Comparison of ENCODE assay signal across 1 cellular context in the genomic region with DNA sequence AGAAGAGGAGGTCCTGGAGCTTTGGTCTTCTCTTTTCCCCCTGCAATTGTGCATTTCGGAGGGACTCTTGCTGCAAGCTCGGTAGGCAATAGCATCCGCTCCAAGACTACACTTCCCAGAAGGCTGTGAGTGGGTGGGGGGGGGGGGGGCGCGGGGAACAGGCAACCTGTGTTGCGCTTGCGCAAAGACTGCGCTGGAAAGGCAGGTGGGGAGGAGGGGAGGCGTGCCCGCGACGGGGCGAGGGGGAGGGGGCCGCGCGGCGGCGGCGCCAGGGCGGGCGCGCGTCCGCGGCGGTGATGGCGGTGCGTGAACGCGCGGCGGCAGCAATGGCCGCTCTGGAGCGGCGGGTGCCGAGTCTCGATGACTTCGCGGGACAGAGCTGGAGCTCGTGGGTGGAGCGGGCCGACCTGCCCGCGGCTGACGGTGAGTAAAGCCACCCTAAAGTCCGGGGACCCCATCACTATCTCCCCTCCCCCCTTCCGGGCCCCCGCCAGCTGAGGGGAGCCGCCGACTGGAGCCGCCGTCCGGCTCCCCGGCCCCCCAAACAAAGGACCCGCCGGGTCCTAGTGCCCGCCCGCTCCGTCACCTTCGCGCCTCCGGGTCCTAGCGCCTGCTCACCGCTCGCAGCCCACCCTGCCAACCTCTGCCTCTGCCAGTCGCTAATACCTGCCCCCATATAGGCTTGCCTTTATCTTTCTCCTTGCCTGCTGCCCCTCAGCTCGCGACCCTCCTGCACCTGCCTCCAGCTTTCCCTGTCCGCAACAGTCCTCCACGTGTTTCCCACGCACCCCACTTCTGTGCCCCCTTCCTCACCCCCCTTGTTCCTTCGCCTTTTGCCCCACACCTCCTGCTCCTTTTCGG.
TF ChIP-seq lines count a peak whose summit lies in the region.

A gene with protein sequence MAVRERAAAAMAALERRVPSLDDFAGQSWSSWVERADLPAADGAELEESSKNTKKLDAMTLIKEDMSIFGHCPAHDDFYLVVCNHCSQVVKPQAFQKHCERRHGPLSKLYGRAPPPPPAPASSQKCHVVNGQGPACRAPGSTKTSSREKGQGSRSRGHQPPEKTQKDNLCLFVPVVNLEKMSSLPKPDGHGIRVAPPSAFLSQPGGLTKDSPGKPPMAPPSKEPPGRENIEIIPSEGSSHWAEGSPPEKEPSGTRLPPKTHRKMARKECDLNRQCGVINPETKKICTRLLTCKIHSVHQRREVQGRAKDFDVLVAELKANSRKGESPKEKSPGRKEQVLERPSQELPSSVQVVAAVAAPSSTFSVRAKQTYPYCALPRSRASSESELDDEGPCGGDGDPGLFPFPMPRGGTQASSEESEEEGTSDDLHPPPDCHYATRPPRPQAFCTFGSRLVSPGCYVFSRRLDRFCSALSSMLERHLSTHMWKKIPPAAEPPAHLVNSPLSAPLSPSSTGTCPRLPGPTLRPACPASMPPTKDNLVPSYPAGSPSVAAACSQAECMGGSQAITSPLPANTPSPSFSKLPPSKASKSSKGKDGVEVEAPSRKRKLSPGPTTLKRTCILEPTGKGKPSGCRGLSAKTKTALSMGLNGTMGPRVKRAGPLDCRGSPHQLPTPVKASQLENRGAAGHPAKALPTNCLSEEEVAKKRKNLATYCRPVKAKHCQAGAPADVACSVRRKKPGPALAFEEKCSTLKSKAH (plus strand): TSS at position 248 of the 861 bp plus-strand sequence. CDS start 49 bp downstream, at position 297.

TF ChIP-seq in HepG2, 621 proteins besides CTCF, POLR2A, EP300 and RAD21 (continued from another document and continues in another):
- TF ChIP-seq AKNA (CRISPR knock-in tag; IDR thresholded peaks at IDR 0.05; ENCODE audit: borderline replicate concordance): no peak
- TF ChIP-seq ZNF687 (CRISPR knock-in tag; IDR thresholded peaks at IDR 0.05): peak; percentile 71
- TF ChIP-seq KDM4B (CRISPR knock-in tag; IDR thresholded peaks at IDR 0.05): peak; percentile 45; the same call in 1 of the 2 replicates
- TF ChIP-seq ESRRA (CRISPR knock-in tag; IDR thresholded peaks at IDR 0.05; ENCODE audit: low read depth): no peak
- TF ChIP-seq CENPX (CRISPR knock-in tag; IDR thresholded peaks at IDR 0.05): no peak
- TF ChIP-seq, protein P1, sequence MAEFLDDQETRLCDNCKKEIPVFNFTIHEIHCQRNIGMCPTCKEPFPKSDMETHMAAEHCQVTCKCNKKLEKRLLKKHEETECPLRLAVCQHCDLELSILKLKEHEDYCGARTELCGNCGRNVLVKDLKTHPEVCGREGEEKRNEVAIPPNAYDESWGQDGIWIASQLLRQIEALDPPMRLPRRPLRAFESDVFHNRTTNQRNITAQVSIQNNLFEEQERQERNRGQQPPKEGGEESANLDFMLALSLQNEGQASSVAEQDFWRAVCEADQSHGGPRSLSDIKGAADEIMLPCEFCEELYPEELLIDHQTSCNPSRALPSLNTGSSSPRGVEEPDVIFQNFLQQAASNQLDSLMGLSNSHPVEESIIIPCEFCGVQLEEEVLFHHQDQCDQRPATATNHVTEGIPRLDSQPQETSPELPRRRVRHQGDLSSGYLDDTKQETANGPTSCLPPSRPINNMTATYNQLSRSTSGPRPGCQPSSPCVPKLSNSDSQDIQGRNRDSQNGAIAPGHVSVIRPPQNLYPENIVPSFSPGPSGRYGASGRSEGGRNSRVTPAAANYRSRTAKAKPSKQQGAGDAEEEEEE (CRISPR knock-in tag; IDR thresholded peaks at IDR 0.05; ENCODE audit: borderline replicate concordance): no peak
- TF ChIP-seq SIX4 (CRISPR knock-in tag; IDR thresholded peaks at IDR 0.05): no peak
- no peak for TF ChIP-seq SETDB1 (CRISPR knock-in tag; IDR thresholded peaks at IDR 0.05; ENCODE audit: borderline replicate concordance)
- TF ChIP-seq ZNF780A (CRISPR knock-in tag; IDR thresholded peaks at IDR 0.05): 0 out of 2 replicates have a peak, but pooled peaks have one; percentile 35
- no peak for TF ChIP-seq RFXANK (CRISPR knock-in tag; IDR thresholded peaks at IDR 0.05)
- TF ChIP-seq KDM2A (CRISPR knock-in tag; IDR thresholded peaks at IDR 0.05; ENCODE audit: borderline replicate concordance, low read depth): peak; percentile 77
- peak; percentile 77 for TF ChIP-seq CBFB (CRISPR knock-in tag; IDR thresholded peaks at IDR 0.05)
- TF ChIP-seq HOXA5 (CRISPR knock-in tag; IDR thresholded peaks at IDR 0.05): peak; percentile 72
- TF ChIP-seq ZNF10 (CRISPR knock-in tag; IDR thresholded peaks at IDR 0.05; ENCODE audit: borderline replicate concordance, low read depth): no peak
- peak; percentile 50; the same call in 1 of the 2 replicates for TF ChIP-seq SP2 (CRISPR knock-in tag; IDR thresholded peaks at IDR 0.05)
- no peak; the same call in 1 of the 2 replicates for TF ChIP-seq KLF15 (CRISPR knock-in tag; IDR thresholded peaks at IDR 0.05; ENCODE audit: borderline replicate concordance)
- no peak for TF ChIP-seq FOXK2 (IDR thresholded peaks at IDR 0.05)
- TF ChIP-seq HCFC1 (IDR thresholded peaks at IDR 0.05; ENCODE audit: low read depth, low read length): peak; percentile 70
- no peak for TF ChIP-seq CHCHD3 (CRISPR knock-in tag; IDR thresholded peaks at IDR 0.05)
- no peak for TF ChIP-seq ZNF12 (CRISPR knock-in tag; IDR thresholded peaks at IDR 0.05)
- peak; percentile 72; the same call in 1 of the 2 replicates for TF ChIP-seq SALL1 (CRISPR knock-in tag; IDR thresholded peaks at IDR 0.05)
- no peak for TF ChIP-seq SOX6 (IDR thresholded peaks at IDR 0.05)
- peak; percentile 5; the same call in 1 of the 2 replicates for TF ChIP-seq SOX6 (CRISPR knock-in tag; IDR thresholded peaks at IDR 0.05)
- TF ChIP-seq GFI1 (CRISPR knock-in tag; IDR thresholded peaks at IDR 0.05; ENCODE audit: borderline replicate concordance): peak; percentile 17; the same call in 1 of the 2 replicates
- TF ChIP-seq PBX2 (CRISPR knock-in tag; IDR thresholded peaks at IDR 0.05): no peak
- TF ChIP-seq, protein P2, sequence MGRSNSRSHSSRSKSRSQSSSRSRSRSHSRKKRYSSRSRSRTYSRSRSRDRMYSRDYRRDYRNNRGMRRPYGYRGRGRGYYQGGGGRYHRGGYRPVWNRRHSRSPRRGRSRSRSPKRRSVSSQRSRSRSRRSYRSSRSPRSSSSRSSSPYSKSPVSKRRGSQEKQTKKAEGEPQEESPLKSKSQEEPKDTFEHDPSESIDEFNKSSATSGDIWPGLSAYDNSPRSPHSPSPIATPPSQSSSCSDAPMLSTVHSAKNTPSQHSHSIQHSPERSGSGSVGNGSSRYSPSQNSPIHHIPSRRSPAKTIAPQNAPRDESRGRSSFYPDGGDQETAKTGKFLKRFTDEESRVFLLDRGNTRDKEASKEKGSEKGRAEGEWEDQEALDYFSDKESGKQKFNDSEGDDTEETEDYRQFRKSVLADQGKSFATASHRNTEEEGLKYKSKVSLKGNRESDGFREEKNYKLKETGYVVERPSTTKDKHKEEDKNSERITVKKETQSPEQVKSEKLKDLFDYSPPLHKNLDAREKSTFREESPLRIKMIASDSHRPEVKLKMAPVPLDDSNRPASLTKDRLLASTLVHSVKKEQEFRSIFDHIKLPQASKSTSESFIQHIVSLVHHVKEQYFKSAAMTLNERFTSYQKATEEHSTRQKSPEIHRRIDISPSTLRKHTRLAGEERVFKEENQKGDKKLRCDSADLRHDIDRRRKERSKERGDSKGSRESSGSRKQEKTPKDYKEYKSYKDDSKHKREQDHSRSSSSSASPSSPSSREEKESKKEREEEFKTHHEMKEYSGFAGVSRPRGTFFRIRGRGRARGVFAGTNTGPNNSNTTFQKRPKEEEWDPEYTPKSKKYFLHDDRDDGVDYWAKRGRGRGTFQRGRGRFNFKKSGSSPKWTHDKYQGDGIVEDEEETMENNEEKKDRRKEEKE (IDR thresholded peaks at IDR 0.05): no peak
- TF ChIP-seq SIX1 (CRISPR knock-in tag; IDR thresholded peaks at IDR 0.05; ENCODE audit: borderline replicate concordance): no peak
- peak; percentile 75 for TF ChIP-seq ZNF232 (CRISPR knock-in tag; IDR thresholded peaks at IDR 0.05; ENCODE audit: borderline replicate concordance)
- TF ChIP-seq FLYWCH1 (CRISPR knock-in tag; IDR thresholded peaks at IDR 0.05): 0 out of 2 replicates have a peak, but pooled peaks have one; percentile 80
- TF ChIP-seq ZNF589 (CRISPR knock-in tag; conservative IDR thresholded peaks at IDR 0.05): 0 out of 2 replicates have a peak, but pooled peaks have one; percentile 39
- no peak for TF ChIP-seq NBN (conservative IDR thresholded peaks at IDR 0.05)
- TF ChIP-seq KAT8 (CRISPR knock-in tag; IDR thresholded peaks at IDR 0.05): peak; percentile 70; the same call in 1 of the 2 replicates
- peak; percentile 51; the same call in 1 of the 2 replicates for TF ChIP-seq ZBTB44 (CRISPR knock-in tag; IDR thresholded peaks at IDR 0.05)
- no peak; the same call in 1 of the 2 replicates for TF ChIP-seq RXRA (CRISPR knock-in tag; IDR thresholded peaks at IDR 0.05)
- peak; percentile 90 for TF ChIP-seq BRD4 (CRISPR knock-in tag; IDR thresholded peaks at IDR 0.05)
